ENCODE assay signal across 9 cellular contexts in genomic region chr1:46413596-46413985, GRCh38. TPM values are rescaled to one million over a fixed set of nuclear protein-coding genes. Genes with fewer than 3 reads are reported as not detected.
DNase-seq lines count a peak whose midpoint lies in the region; ATAC-seq and TF ChIP-seq lines count a peak whose summit lies in the region.
"Had no signal": no experiment of that assay in that cellular context is flagged by ENCODE, and none has a peak within 500 bp of the region (broad histone marks: within the 10 kb centered on the region; RNA-seq: fewer than 3 reads in every experiment).

No MANE protein-coding gene starts in this region.

- ATAC-seq in stimulated activated naive B cell treated with anti-CD40 and anti-IgM and Interleukin-4, amounts not matched to agents 10 μg/mL and 1 μg/mL and 100 μg/mL, for 72 hours (replicated peaks): peak; percentile 54 to 64

- intact Hi-C loops in PC-9 (cut with micrococcal nuclease; ENCODE audit: unreplicated experiment) (no loop called here), dorsolateral prefrontal cortex (cut with DNase I) (no loop called here), esophagus squamous epithelium (cut with DNase I) (no loop called here)

- CTCF ChIA-PET in PC-9 (lab: Charles Lee): no interaction called here

- no peaks in the 10 kb centered on the region for H3F3A ChIP-seq in PC-9 (ENCODE audit: insufficient read depth, low read depth)

- H3K9me3 ChIP-seq in PC-9 (ENCODE audit: insufficient read depth, low read depth) (no peaks in the 10 kb centered on the region), esophagus squamous epithelium (no peaks in the 10 kb centered on the region)

- no peaks in the 10 kb centered on the region for H3K9me2 ChIP-seq in PC-9 (ENCODE audit: insufficient read depth)

- BruUV-seq in PC-9 (replicated peaks; lab: Mats Ljungman, UMichigan): no TSS peak

- no peak overlapping the region for H3K4me3 Mint-ChIP-seq in stimulated activated naive B cell treated with anti-CD40 and anti-IgM and Interleukin-4, amounts not matched to agents 10 μg/mL and 1 μg/mL and 100 μg/mL, for 72 hours
- H3K4me3 Mint-ChIP-seq: activated naive CD8-positive, alpha-beta T cell had no signal

- H3K27ac Mint-ChIP-seq in stimulated activated naive B cell treated with anti-CD40 and anti-IgM and Interleukin-4, amounts not matched to agents 10 μg/mL and 1 μg/mL and 100 μg/mL, for 72 hours: no peak overlapping the region

- H3K27ac ChIP-seq in PC-9 (no peak overlapping the region), dorsolateral prefrontal cortex (peak overlapping the region in 37 of 59 donors; percentile 12 to 74 (median 61)), esophagus squamous epithelium (no peak overlapping the region)

- no peak overlapping the region for H3K4me2 ChIP-seq in PC-9

- no peaks in the 10 kb centered on the region for H3K36me3 ChIP-seq in PC-9 (ENCODE audit: low read depth)
- peaks cover 0 to 46% (median 0%) of the 10 kb centered on the region in 3 donors for H3K36me3 ChIP-seq in esophagus squamous epithelium

- WGBS in esophagus squamous epithelium, 2 donors: 65 to 83% methylated on average over 2 to 7 of the region's 7 CpGs

- DNase-seq in AG10803 (ENCODE audit: low read depth) (no peak), GM19240 (ENCODE audit: insufficient read length, low spot score) (peak; percentile 29), PC-9 (no peak), dorsolateral prefrontal cortex (peak in 1 of 10 donors; percentile 39), esophagus squamous epithelium (lab: John Stamatoyannopoulos, UW) (no peak), NOMO-1 treated with dmso at 0.1 percent for 144 hours (lab: John Stamatoyannopoulos, UW; ENCODE audit: unreplicated experiment) (no peak), NCI-H146 (lab: John Stamatoyannopoulos, UW) (no peak)
- DNase-seq in stimulated activated naive B cell treated with anti-CD40 and anti-IgM and Interleukin-4, amounts not matched to agents 10 μg/mL and 1 μg/mL and 100 μg/mL, for 72 hours: no peak

- H3K79me2 ChIP-seq in PC-9 (ENCODE audit: low read depth): no peaks in the 10 kb centered on the region

- H2AFZ ChIP-seq in PC-9: no peak overlapping the region

- H3K4me3 ChIP-seq in AG10803 (ENCODE audit: low read length) (no peak overlapping the region), PC-9 (no peak overlapping the region), dorsolateral prefrontal cortex (no peak overlapping the region), esophagus squamous epithelium (no peak overlapping the region)

- H3K27me3 Mint-ChIP-seq in stimulated activated naive B cell treated with anti-CD40 and anti-IgM and Interleukin-4, amounts not matched to agents 10 μg/mL and 1 μg/mL and 100 μg/mL, for 72 hours: no peaks in the 10 kb centered on the region
- H3K27me3 Mint-ChIP-seq: activated naive CD8-positive, alpha-beta T cell had no signal

- no peaks in the 10 kb centered on the region for H3K27me3 ChIP-seq in PC-9 (ENCODE audit: insufficient read depth, low read depth)
- no peaks in the 10 kb centered on the region for H3K27me3 ChIP-seq in dorsolateral prefrontal cortex
- no peaks in the 10 kb centered on the region for H3K27me3 ChIP-seq in esophagus squamous epithelium

- TF ChIP-seq POLR2A in esophagus squamous epithelium (IDR thresholded peaks at IDR 0.05): no peak

- POLR2A ChIA-PET in PC-9 (lab: Charles Lee; ENCODE audit: unreplicated experiment): no interaction called here

- peaks cover 2 to 4% of the 10 kb centered on the region in 2 donors for H3K36me3 Mint-ChIP-seq in stimulated activated naive B cell treated with anti-CD40 and anti-IgM and Interleukin-4, amounts not matched to agents 10 μg/mL and 1 μg/mL and 100 μg/mL, for 72 hours
- H3K36me3 Mint-ChIP-seq: activated naive CD8-positive, alpha-beta T cell had no signal

- peak; percentile 26 for TF ChIP-seq CTCF in AG10803 (conservative IDR thresholded peaks at IDR 0.05; ENCODE audit: low read length)
- TF ChIP-seq CTCF in PC-9 (conservative IDR thresholded peaks at IDR 0.05): 0 out of 2 replicates have a peak, but pooled peaks have one; percentile 41
- peak in 45 of 56 donors; percentile 9 to 61 (median 40) for TF ChIP-seq CTCF in dorsolateral prefrontal cortex (IDR thresholded peaks at IDR 0.05 in 54 of 56, conservative IDR thresholded peaks at IDR 0.05 in 2 of 56; ENCODE audit: low read depth in 1 of 56, partially characterized antibody in 56 of 56)
- no peak for TF ChIP-seq CTCF in esophagus squamous epithelium (IDR thresholded peaks at IDR 0.05)

- H3K4me1 ChIP-seq in PC-9 (replicated peaks; ENCODE audit: insufficient read depth): no peaks in the 10 kb centered on the region
- H3K4me1 ChIP-seq in esophagus squamous epithelium: no peaks in the 10 kb centered on the region

- no peaks in the 10 kb centered on the region for H3K4me1 Mint-ChIP-seq in stimulated activated naive B cell treated with anti-CD40 and anti-IgM and Interleukin-4, amounts not matched to agents 10 μg/mL and 1 μg/mL and 100 μg/mL, for 72 hours

- no peaks in the 10 kb centered on the region for H4K20me1 ChIP-seq in PC-9 (ENCODE audit: insufficient read depth)

- H3K9me3 Mint-ChIP-seq in stimulated activated naive B cell treated with anti-CD40 and anti-IgM and Interleukin-4, amounts not matched to agents 10 μg/mL and 1 μg/mL and 100 μg/mL, for 72 hours: no peaks in the 10 kb centered on the region

RNA-seq across cellular contexts. Expression of gene FAAH, which starts 19.5 kb away (rescaled TPM):
- total RNA-seq in PC-9 (2021) (19.1 and 23.8 TPM in 2 replicates), dorsolateral prefrontal cortex (100 to 1,000 TPM in 5 of 120 experiments, 10 to 100 TPM in 115; 42.0 to 138 (median 65.0) TPM), esophagus squamous epithelium (10 to 100 TPM; 12.3 to 29.6 (median 16.7) TPM)

Comparison
In these comparisons a context has a peak if more than half of its experiments do, and no peak if none do; other contexts are left out.
1. CTCF ChIP-seq: peak in AG10803 (single experiment), PC-9 (single experiment) and dorsolateral prefrontal cortex (45 of 56); none in esophagus squamous epithelium (0 of 6).
2. H3K27ac ChIP-seq: peak in dorsolateral prefrontal cortex (37 of 59); none in PC-9 (single experiment) and esophagus squamous epithelium (0 of 4).